Comparison of ENCODE assay signal across 8 cellular contexts in genomic region chrX:43349363-43349762, GRCh38.
DNase-seq lines count a peak whose midpoint lies in the region; ATAC-seq and TF ChIP-seq lines count a peak whose summit lies in the region.

No MANE protein-coding gene starts in this region.

- H3K27ac ChIP-seq in DOHH2 (ENCODE audit: low read depth, low read length) (no peak overlapping the region), smooth muscle cell (ENCODE audit: low read depth) (no peak overlapping the region)

- H3K9me3 ChIP-seq in DOHH2 (ENCODE audit: control insufficient read depth, insufficient read depth, low read length) (no peaks in the 10 kb centered on the region), smooth muscle cell (replicated peaks; ENCODE audit: low read depth) (no peaks in the 10 kb centered on the region)

- TF ChIP-seq CTCF in DOHH2 (IDR thresholded peaks at IDR 0.05; ENCODE audit: low read depth, low read length, poor library complexity, severe bottlenecking) = peak; percentile 71
- peak; percentile 66 for TF ChIP-seq CTCF in fibroblast of the aortic adventitia (IDR thresholded peaks at IDR 0.05; ENCODE audit: insufficient read depth, low read length)
- TF ChIP-seq CTCF in smooth muscle cell (IDR thresholded peaks at IDR 0.05; ENCODE audit: borderline replicate concordance, insufficient read depth, poor library complexity, severe bottlenecking) = peak; percentile 65

- no peaks in the 10 kb centered on the region for H3K9me2 ChIP-seq in DOHH2 (replicated peaks; ENCODE audit: control insufficient read depth, low read length)

- H3F3A ChIP-seq in DOHH2 (ENCODE audit: control insufficient read depth, insufficient read depth) (no peaks in the 10 kb centered on the region), smooth muscle cell (ENCODE audit: low read depth) (no peaks in the 10 kb centered on the region)

- DNase-seq in Kasumi-1 (lab: John Stamatoyannopoulos, UW) (peak; percentile 17 to 36), fibroblast of the aortic adventitia (ENCODE audit: low read depth) (peak; percentile 30), smooth muscle cell (lab: John Stamatoyannopoulos, UW; ENCODE audit: unreplicated experiment) (no peak), COR-L47 (lab: John Stamatoyannopoulos, UW) (no peak)
- DNase-seq in activated CD4-positive, alpha-beta T cell treated with anti-CD3 and anti-CD28 coated beads for 48 hours = peak; percentile 46

- H3K4me3 ChIP-seq in DOHH2 (ENCODE audit: low read length) (no peak overlapping the region), fibroblast of the aortic adventitia (ENCODE audit: low read depth, low read length) (no peak overlapping the region), smooth muscle cell (no peak overlapping the region)

- no peaks in the 10 kb centered on the region for H4K20me1 ChIP-seq in DOHH2 (ENCODE audit: control insufficient read depth, insufficient read depth, low read depth, low read length)
- H4K20me1 ChIP-seq in smooth muscle cell (ENCODE audit: low read depth) = no peaks in the 10 kb centered on the region

- H3K4me1 ChIP-seq in DOHH2 (ENCODE audit: control insufficient read depth, low read length) (peaks cover 12% of the 10 kb centered on the region), smooth muscle cell (ENCODE audit: low read depth) (no peaks in the 10 kb centered on the region)

- no peak overlapping the region for H3K4me2 ChIP-seq in DOHH2 (ENCODE audit: low read length)
- no peak overlapping the region for H3K4me2 ChIP-seq in smooth muscle cell

- H3K27me3 ChIP-seq in DOHH2 (ENCODE audit: control insufficient read depth, low read length) = no peaks in the 10 kb centered on the region
- no peaks in the 10 kb centered on the region for H3K27me3 ChIP-seq in smooth muscle cell (ENCODE audit: low read depth)

- no peaks in the 10 kb centered on the region for H3K79me2 ChIP-seq in DOHH2 (ENCODE audit: control insufficient read depth, low read length)
- no peaks in the 10 kb centered on the region for H3K79me2 ChIP-seq in smooth muscle cell (ENCODE audit: low read depth)

- WGBS in smooth muscle cell (ENCODE audit: low lambda C conversion rate) = 22% methylated on average over 1 of the region's 1 CpG

- H2AFZ ChIP-seq in smooth muscle cell (ENCODE audit: low read depth) = no peak overlapping the region

- H3K36me3 ChIP-seq in DOHH2 (ENCODE audit: control insufficient read depth, low read length) (no peaks in the 10 kb centered on the region), smooth muscle cell (ENCODE audit: low read depth) (no peaks in the 10 kb centered on the region)

- ATAC-seq in GM19455 (IDR thresholded peaks at IDR 0.05; ENCODE audit: unreplicated experiment) = peak; percentile 76
- ATAC-seq in GM21528 (IDR thresholded peaks at IDR 0.05; ENCODE audit: low FRiP score, unreplicated experiment) = no peak

- H3K9ac ChIP-seq in smooth muscle cell (ENCODE audit: low read depth) = no peak overlapping the region

Comparison
In these comparisons a context has a peak if more than half of its experiments do, and no peak if none do; other contexts are left out.
1. DNase-seq: peak in Kasumi-1 (2 of 2), activated CD4-positive, alpha-beta T cell treated with anti-CD3 and anti-CD28 coated beads for 48 hours (single experiment) and fibroblast of the aortic adventitia (single experiment); none in smooth muscle cell (single experiment) and COR-L47 (single experiment).
2. Peak in every context shown above with its lines, with median percentiles within 50 percentile points of each other: CTCF ChIP-seq.